Comparison of ENCODE assay signal across 31 cellular contexts in genomic region chr13:45391926-45392325, GRCh38.
"Had no signal": no experiment of that assay in that cellular context is flagged by ENCODE, and none has a peak within 500 bp of the region (broad histone marks: within the 10 kb centered on the region; RNA-seq: fewer than 3 reads in every experiment).

No MANE protein-coding gene starts in this region.

- H3K27me3 ChIP-seq: SJCRH30 had no signal

- H3K9me3 Mint-ChIP-seq: activated naive CD4-positive, alpha-beta T cell treated with anti-CD3 and anti-CD28 coated beads for 36 hours; activated T-cell treated with anti-CD3 and anti-CD28 coated beads, Interleukin-2, amount 50 U/mL, for 72 hours; activated T-helper 17 cell treated with anti-CD3 and anti-CD28 coated beads, Interleukin-2, amount 50 U/mL, for 72 hours; brain had no signal

- DNase-seq: activated CD4-positive, alpha-beta T cell treated with anti-CD3 and anti-CD28 coated beads for 1 hour; activated CD4-positive, alpha-beta T cell treated with anti-CD3 and anti-CD28 coated beads for 48 hours; activated CD4-positive, alpha-beta T cell treated with anti-CD3 and anti-CD28 coated beads, Interleukin-2, amount 50 U/mL, for 4 hours; activated CD4-positive, CD25-positive, alpha-beta regulatory T cell; activated CD8-positive, alpha-beta memory T cell treated with anti-CD3 and anti-CD28 coated beads, Interleukin-2, amount 50 U/mL, for 48 hours; activated CD8-positive, alpha-beta T cell treated with anti-CD3 and anti-CD28 coated beads, Interleukin-2, amount 10 ng/mL, durations not matched to agents 7 days and 5 days; activated gamma-delta T cell treated with Interleukin-2 at 50 U/mL for 16 hours; activated naive CD4-positive, alpha-beta T cell treated with anti-CD3 and anti-CD28 coated beads for 36 hours; activated T-cell treated with anti-CD3 and anti-CD28 coated beads, Interleukin-2, amount 50 U/mL, for 72 hours; anterior cingulate cortex; caudate nucleus; Karpas-422; KBM-7; NCI-H1105; NCI-H1417 treated with DMSO at 0.1 percent for 48 hours; NCI-H187 treated with DMSO at 0.1 percent for 48 hours; NCI-H2081; NCI-H226; NCI-H446 treated with DMSO at 0.1 percent for 48 hours; NCI-H524 treated with DMSO at 0.1 percent for 48 hours; SHP77; SK-N-SH; T-helper 2 cell; T-helper 9 cell had no signal

- H3K4me3 ChIP-seq: SJCRH30 had no signal

- H3K4me1 ChIP-seq: SJCRH30 had no signal

- H3K27me3 Mint-ChIP-seq: activated T-helper 17 cell treated with anti-CD3 and anti-CD28 coated beads, Interleukin-2, amount 50 U/mL, for 72 hours; brain; IgD-negative memory B cell had no signal

- H3K9me3 ChIP-seq: SJCRH30, SK-N-SH had no signal

- H3K9ac ChIP-seq: SK-N-SH had no signal

- H3K27ac ChIP-seq: SJCRH30, VCaP had no signal

- H3K27ac Mint-ChIP-seq: activated CD8-positive, alpha-beta T cell treated with anti-CD3 and anti-CD28 coated beads, Interleukin-2, amount 10 ng/mL, durations not matched to agents 7 days and 5 days; activated naive CD4-positive, alpha-beta T cell treated with anti-CD3 and anti-CD28 coated beads for 36 hours; activated naive CD4-positive, alpha-beta T cell treated with anti-CD3 and anti-CD28 coated beads, Interleukin-2, amount 50 U/mL, for 72 hours; activated T-cell treated with anti-CD3 and anti-CD28 coated beads, Interleukin-2, amount 50 U/mL, for 72 hours; activated T-helper 17 cell treated with anti-CD3 and anti-CD28 coated beads, Interleukin-2, amount 50 U/mL, for 72 hours; IgD-negative memory B cell had no signal

- ATAC-seq: activated CD8-positive, alpha-beta T cell treated with anti-CD3 and anti-CD28 coated beads, Interleukin-2, amount 10 ng/mL, durations not matched to agents 7 days and 5 days; activated naive CD4-positive, alpha-beta T cell treated with anti-CD3 and anti-CD28 coated beads, Interleukin-2, amount 50 U/mL, for 72 hours; activated T-cell treated with anti-CD3 and anti-CD28 coated beads, Interleukin-2, amount 50 U/mL, for 72 hours; activated T-helper 17 cell treated with anti-CD3 and anti-CD28 coated beads, Interleukin-2, amount 50 U/mL, for 72 hours; Panc1 had no signal

- H3K4me3 Mint-ChIP-seq: activated CD8-positive, alpha-beta T cell treated with anti-CD3 and anti-CD28 coated beads, Interleukin-2, amount 10 ng/mL, durations not matched to agents 7 days and 5 days; activated naive CD4-positive, alpha-beta T cell treated with anti-CD3 and anti-CD28 coated beads for 36 hours; activated T-cell treated with anti-CD3 and anti-CD28 coated beads, Interleukin-2, amount 50 U/mL, for 72 hours; activated T-helper 17 cell treated with anti-CD3 and anti-CD28 coated beads, Interleukin-2, amount 50 U/mL, for 72 hours; brain; IgD-negative memory B cell had no signal
